Comparison of ENCODE assay signal across 17 cellular contexts in genomic region chr21:43851593-43851992, GRCh38. TPM values are rescaled to one million over a fixed set of nuclear protein-coding genes. Genes with fewer than 3 reads are reported as not detected.
DNase-seq lines count a peak whose midpoint lies in the region; ATAC-seq and TF ChIP-seq lines count a peak whose summit lies in the region.
"Had no signal": no experiment of that assay in that cellular context is flagged by ENCODE, and none has a peak within 500 bp of the region (broad histone marks: within the 10 kb centered on the region; RNA-seq: fewer than 3 reads in every experiment).

No MANE protein-coding gene starts in this region.

- ATAC-seq in CD4-positive, alpha-beta T cell (ENCODE audit: poor library complexity), result no peak
- no peak for ATAC-seq in GM18868 (IDR thresholded peaks at IDR 0.05; ENCODE audit: unreplicated experiment)
- ATAC-seq: HepG2, Panc1, Right ventricle myocardium inferior, T-cell had no signal

- H3K4me1 Mint-ChIP-seq in activated CD4-positive, alpha-beta T cell treated with anti-CD3 and anti-CD28 coated beads, Interleukin-2, amount 10 ng/mL, durations not matched to agents 7 days and 5 days, result peaks cover 37% of the 10 kb centered on the region
- H3K4me1 Mint-ChIP-seq in activated CD4-positive, alpha-beta T cell treated with anti-CD3 and anti-CD28 coated beads, Interleukin-2, amount 10 ng/mL, durations not matched to agents 24 days and 14 days, result peaks cover 23% of the 10 kb centered on the region
- H3K4me1 Mint-ChIP-seq in activated T-helper 1 cell treated with anti-CD3 and anti-CD28 coated beads, Interleukin-12 subunit alpha, Interleukin-12 subunit beta, Interleukin-2, Interleukin-4 antibody, amounts not matched to agents 30 ng/mL and 10 ng/mL and 1 ng/mL, durations not matched to agents 14 hours and 24 hours and 36 hours (ENCODE audit: low read depth), result peaks cover 36% of the 10 kb centered on the region
- no peaks in the 10 kb centered on the region for H3K4me1 Mint-ChIP-seq in CD4-positive, alpha-beta T cell (ENCODE audit: low read depth)

- H3K27me3 Mint-ChIP-seq in activated CD4-positive, alpha-beta T cell treated with anti-CD3 and anti-CD28 coated beads, Interleukin-2, amount 10 ng/mL, durations not matched to agents 7 days and 5 days, result no peaks in the 10 kb centered on the region
- H3K27me3 Mint-ChIP-seq in activated CD4-positive, alpha-beta T cell treated with anti-CD3 and anti-CD28 coated beads, Interleukin-2, amount 10 ng/mL, durations not matched to agents 24 days and 14 days, result no peaks in the 10 kb centered on the region
- H3K27me3 Mint-ChIP-seq in activated T-helper 1 cell treated with anti-CD3 and anti-CD28 coated beads, Interleukin-12 subunit alpha, Interleukin-12 subunit beta, Interleukin-2, Interleukin-4 antibody, amounts not matched to agents 30 ng/mL and 10 ng/mL and 1 ng/mL, durations not matched to agents 14 hours and 24 hours and 36 hours (ENCODE audit: insufficient read depth), result no peaks in the 10 kb centered on the region
- peaks cover 9% of the 10 kb centered on the region for H3K27me3 Mint-ChIP-seq in CD4-positive, alpha-beta T cell

- H3K36me3 ChIP-seq in MG63, result no peaks in the 10 kb centered on the region

- DNase-seq in activated CD4-positive, alpha-beta T cell treated with anti-CD3 and anti-CD28 coated beads, Interleukin-2, amount 10 ng/mL, durations not matched to agents 7 days and 5 days, result no peak
- no peak for DNase-seq in activated CD4-positive, alpha-beta T cell treated with anti-CD3 and anti-CD28 coated beads, Interleukin-2, amount 10 ng/mL, durations not matched to agents 24 days and 14 days
- peak; percentile 68 for DNase-seq in NCI-H2171 (lab: John Stamatoyannopoulos, UW)
- no peak for DNase-seq in activated T-helper 1 cell treated with anti-CD3 and anti-CD28 coated beads, Interleukin-12 subunit alpha, Interleukin-12 subunit beta, Interleukin-2, Interleukin-4 antibody, amounts not matched to agents 30 ng/mL and 10 ng/mL and 1 ng/mL, durations not matched to agents 14 hours and 24 hours and 36 hours (ENCODE audit: low spot score)
- DNase-seq in CD4-positive, alpha-beta T cell, result no peak
- no peak for DNase-seq in MG63
- DNase-seq: AML-193; CD4-positive, CD25-positive, alpha-beta regulatory T cell; NCI-H1092 treated with DMSO at 0.1 percent for 48 hours; NCI-H526; T-cell had no signal

- peak overlapping the region; percentile 19 for H3K27ac Mint-ChIP-seq in activated CD4-positive, alpha-beta T cell treated with anti-CD3 and anti-CD28 coated beads, Interleukin-2, amount 10 ng/mL, durations not matched to agents 7 days and 5 days
- H3K27ac Mint-ChIP-seq in activated CD4-positive, alpha-beta T cell treated with anti-CD3 and anti-CD28 coated beads, Interleukin-2, amount 10 ng/mL, durations not matched to agents 24 days and 14 days, result no peak overlapping the region
- H3K27ac Mint-ChIP-seq in activated T-helper 1 cell treated with anti-CD3 and anti-CD28 coated beads, Interleukin-12 subunit alpha, Interleukin-12 subunit beta, Interleukin-2, Interleukin-4 antibody, amounts not matched to agents 30 ng/mL and 10 ng/mL and 1 ng/mL, durations not matched to agents 14 hours and 24 hours and 36 hours, result peak overlapping the region; percentile 40
- H3K27ac Mint-ChIP-seq in CD4-positive, alpha-beta T cell, result no peak overlapping the region
- H3K27ac Mint-ChIP-seq: CD4-positive, CD25-positive, alpha-beta regulatory T cell; T-cell had no signal

- H3K27me3 ChIP-seq in CD4-positive, alpha-beta T cell (ENCODE audit: control insufficient read depth, insufficient read depth, low read length), result no peaks in the 10 kb centered on the region
- peaks cover 5% of the 10 kb centered on the region; the same call in 1 of the 2 replicates for H3K27me3 ChIP-seq in MG63

- H3K27ac ChIP-seq in CD4-positive, alpha-beta T cell (ENCODE audit: low read depth, low read length), result no peak overlapping the region
- H3K27ac ChIP-seq: KMS-11, SK-N-MC had no signal

- H3K9me3 ChIP-seq in CD4-positive, alpha-beta T cell (ENCODE audit: control insufficient read depth, low read length), result no peaks in the 10 kb centered on the region
- no peaks in the 10 kb centered on the region; the same call in 1 of the 2 replicates for H3K9me3 ChIP-seq in MG63

- H3K36me3 Mint-ChIP-seq in activated CD4-positive, alpha-beta T cell treated with anti-CD3 and anti-CD28 coated beads, Interleukin-2, amount 10 ng/mL, durations not matched to agents 7 days and 5 days (ENCODE audit: low read depth), result peaks cover 9% of the 10 kb centered on the region
- peaks cover 2% of the 10 kb centered on the region for H3K36me3 Mint-ChIP-seq in activated CD4-positive, alpha-beta T cell treated with anti-CD3 and anti-CD28 coated beads, Interleukin-2, amount 10 ng/mL, durations not matched to agents 24 days and 14 days (ENCODE audit: low read depth)
- H3K36me3 Mint-ChIP-seq in activated T-helper 1 cell treated with anti-CD3 and anti-CD28 coated beads, Interleukin-12 subunit alpha, Interleukin-12 subunit beta, Interleukin-2, Interleukin-4 antibody, amounts not matched to agents 30 ng/mL and 10 ng/mL and 1 ng/mL, durations not matched to agents 14 hours and 24 hours and 36 hours (ENCODE audit: low read depth), result peaks cover 4% of the 10 kb centered on the region
- H3K36me3 Mint-ChIP-seq in CD4-positive, alpha-beta T cell (ENCODE audit: low read depth), result no peaks in the 10 kb centered on the region
- H3K36me3 Mint-ChIP-seq: CD4-positive, CD25-positive, alpha-beta regulatory T cell; T-cell had no signal

- POLR2A ChIA-PET in activated CD4-positive, alpha-beta T cell treated with anti-CD3 and anti-CD28 coated beads, Interleukin-2, amount 10 ng/mL, durations not matched to agents 7 days and 5 days (lab: Charles Lee), result no interaction called here
- POLR2A ChIA-PET in CD4-positive, alpha-beta T cell (lab: Charles Lee), result no interaction called here

- intact Hi-C loops in activated CD4-positive, alpha-beta T cell treated with anti-CD3 and anti-CD28 coated beads, Interleukin-2, amount 10 ng/mL, durations not matched to agents 24 days and 14 days (cut with micrococcal nuclease), result no loop called here
- intact Hi-C loops in activated T-helper 1 cell treated with anti-CD3 and anti-CD28 coated beads, Interleukin-12 subunit alpha, Interleukin-12 subunit beta, Interleukin-2, Interleukin-4 antibody, amounts not matched to agents 30 ng/mL and 10 ng/mL and 1 ng/mL, durations not matched to agents 14 hours and 24 hours and 36 hours (cut with micrococcal nuclease), result no loop called here
- intact Hi-C loops in CD4-positive, alpha-beta T cell (cut with DNase I, micrococcal nuclease), result loop anchor here in 1 of 2 experiments (2.0 kb wide), 1 partner anchor 21 kb away; no protein-coding TSS in a partner anchor

- CTCF ChIA-PET in activated CD4-positive, alpha-beta T cell treated with anti-CD3 and anti-CD28 coated beads, Interleukin-2, amount 10 ng/mL, durations not matched to agents 7 days and 5 days (lab: Charles Lee), result interaction anchor here (1.0 to 2.2 kb wide), 2 partner anchors 10 to 21 kb away, joined by 3 to 5 read pairs; no protein-coding TSS in a partner anchor
- CTCF ChIA-PET in CD4-positive, alpha-beta T cell (lab: Charles Lee), result no interaction called here

- H3K4me3 ChIP-seq in MG63, result no peak overlapping the region
- H3K4me3 ChIP-seq: SK-N-MC had no signal

- H3K9me3 Mint-ChIP-seq in activated CD4-positive, alpha-beta T cell treated with anti-CD3 and anti-CD28 coated beads, Interleukin-2, amount 10 ng/mL, durations not matched to agents 7 days and 5 days, result peaks cover 16% of the 10 kb centered on the region
- peaks cover 12% of the 10 kb centered on the region for H3K9me3 Mint-ChIP-seq in activated CD4-positive, alpha-beta T cell treated with anti-CD3 and anti-CD28 coated beads, Interleukin-2, amount 10 ng/mL, durations not matched to agents 24 days and 14 days
- H3K9me3 Mint-ChIP-seq in activated T-helper 1 cell treated with anti-CD3 and anti-CD28 coated beads, Interleukin-12 subunit alpha, Interleukin-12 subunit beta, Interleukin-2, Interleukin-4 antibody, amounts not matched to agents 30 ng/mL and 10 ng/mL and 1 ng/mL, durations not matched to agents 14 hours and 24 hours and 36 hours, result peaks cover 5% of the 10 kb centered on the region
- no peaks in the 10 kb centered on the region for H3K9me3 Mint-ChIP-seq in CD4-positive, alpha-beta T cell
- H3K9me3 Mint-ChIP-seq: T-cell had no signal

- no peak for TF ChIP-seq CTCF in CD4-positive, alpha-beta T cell (IDR thresholded peaks at IDR 0.05)

- no peak overlapping the region for H3K4me3 Mint-ChIP-seq in activated CD4-positive, alpha-beta T cell treated with anti-CD3 and anti-CD28 coated beads, Interleukin-2, amount 10 ng/mL, durations not matched to agents 7 days and 5 days
- no peak overlapping the region for H3K4me3 Mint-ChIP-seq in activated CD4-positive, alpha-beta T cell treated with anti-CD3 and anti-CD28 coated beads, Interleukin-2, amount 10 ng/mL, durations not matched to agents 24 days and 14 days
- H3K4me3 Mint-ChIP-seq in activated T-helper 1 cell treated with anti-CD3 and anti-CD28 coated beads, Interleukin-12 subunit alpha, Interleukin-12 subunit beta, Interleukin-2, Interleukin-4 antibody, amounts not matched to agents 30 ng/mL and 10 ng/mL and 1 ng/mL, durations not matched to agents 14 hours and 24 hours and 36 hours, result no peak overlapping the region
- no peak overlapping the region for H3K4me3 Mint-ChIP-seq in CD4-positive, alpha-beta T cell
- H3K4me3 Mint-ChIP-seq: CD4-positive, CD25-positive, alpha-beta regulatory T cell; T-cell had no signal

RNA-seq across cellular contexts. Expression of gene AGPAT3, which starts 13.4 kb away (rescaled TPM):
- 10 to 100 TPM; 80.3 to 93.1 TPM for total RNA-seq in activated CD4-positive, alpha-beta T cell treated with anti-CD3 and anti-CD28 coated beads, Interleukin-2, amount 10 ng/mL, durations not matched to agents 7 days and 5 days
- total RNA-seq in activated CD4-positive, alpha-beta T cell treated with anti-CD3 and anti-CD28 coated beads, Interleukin-2, amount 10 ng/mL, durations not matched to agents 24 days and 14 days, result 127 and 130 TPM in 2 replicates
- 127 and 132 TPM in 2 replicates for total RNA-seq in activated T-helper 1 cell treated with anti-CD3 and anti-CD28 coated beads, Interleukin-12 subunit alpha, Interleukin-12 subunit beta, Interleukin-2, Interleukin-4 antibody, amounts not matched to agents 30 ng/mL and 10 ng/mL and 1 ng/mL, durations not matched to agents 14 hours and 24 hours and 36 hours
- 10 to 100 TPM; 40.8 to 43.4 TPM for total RNA-seq in CD4-positive, alpha-beta T cell
- 23.3 and 45.1 TPM in 2 replicates for total RNA-seq in MG63 (2014; rRNA removed; shearing (Covaris generic); ENCODE audit: low replicate concordance)

Comparison
In these comparisons a context has a peak if more than half of its experiments do, and no peak if none do; other contexts are left out.
1. H3K27ac Mint-ChIP-seq: peak in activated CD4-positive, alpha-beta T cell treated with anti-CD3 and anti-CD28 coated beads, Interleukin-2, amount 10 ng/mL, durations not matched to agents 7 days and 5 days (single experiment) and activated T-helper 1 cell treated with anti-CD3 and anti-CD28 coated beads, Interleukin-12 subunit alpha, Interleukin-12 subunit beta, Interleukin-2, Interleukin-4 antibody, amounts not matched to agents 30 ng/mL and 10 ng/mL and 1 ng/mL, durations not matched to agents 14 hours and 24 hours and 36 hours (single experiment); none in activated CD4-positive, alpha-beta T cell treated with anti-CD3 and anti-CD28 coated beads, Interleukin-2, amount 10 ng/mL, durations not matched to agents 24 days and 14 days (single experiment) and CD4-positive, alpha-beta T cell (single experiment).